Comparison of ENCODE assay signal across 27 cellular contexts in the genomic region with DNA sequence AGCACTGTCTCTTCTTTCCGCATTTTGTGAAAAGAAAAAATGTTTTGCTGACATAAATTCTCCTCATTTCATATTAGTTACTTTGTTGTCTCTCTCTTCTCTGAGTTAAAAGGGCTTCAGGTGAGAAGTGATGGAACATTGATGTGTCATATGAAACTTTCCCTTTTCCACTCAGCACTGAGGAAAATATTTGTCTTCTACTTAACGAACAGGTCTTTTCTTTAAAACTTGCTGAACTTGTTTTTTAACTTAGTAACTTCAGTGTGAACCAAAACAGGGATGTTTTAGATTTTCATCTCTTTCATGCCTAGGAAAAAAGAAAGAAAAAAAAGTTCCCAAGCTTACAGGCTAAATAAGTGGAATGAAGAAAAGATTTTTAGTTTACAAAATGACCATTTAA. TPM values are rescaled to one million over a fixed set of nuclear protein-coding genes. Genes with fewer than 3 reads are reported as not detected.
"Had no signal": no experiment of that assay in that cellular context is flagged by ENCODE, and none has a peak within 500 bp of the region (broad histone marks: within the 10 kb centered on the region; RNA-seq: fewer than 3 reads in every experiment).

No MANE protein-coding gene starts in this region.

- H3K36me3 ChIP-seq: brain microvascular endothelial cell, colonic mucosa, gastroesophageal sphincter, heart right ventricle, neural progenitor cell, suprapubic skin, upper lobe of left lung had no signal

- H3K9me3 Mint-ChIP-seq: activated T-cell treated with anti-CD3 and anti-CD28 coated beads, Interleukin-2, amount 50 U/mL, for 24 hours; central memory CD8-positive, alpha-beta T cell; naive B cell; neural progenitor cell; stimulated activated naive CD8-positive, alpha-beta T cell treated with anti-CD3 and anti-CD28 coated beads, Interleukin-15, amount 100 ng/mL, for 72 hours had no signal

- H3K9me3 ChIP-seq: colonic mucosa, gastroesophageal sphincter, heart right ventricle, mucosa of descending colon, psoas muscle, suprapubic skin, upper lobe of left lung had no signal

- H3K4me1 Mint-ChIP-seq: central memory CD8-positive, alpha-beta T cell; naive B cell; stimulated activated naive CD8-positive, alpha-beta T cell treated with anti-CD3 and anti-CD28 coated beads, Interleukin-15, amount 100 ng/mL, for 72 hours had no signal

- H3K27ac Mint-ChIP-seq: activated CD8-positive, alpha-beta T cell treated with anti-CD3 and anti-CD28 coated beads, Interleukin-2, amount 10 ng/mL, durations not matched to agents 7 days and 5 days; activated T-cell treated with anti-CD3 and anti-CD28 coated beads, Interleukin-2, amount 50 U/mL, for 24 hours; naive B cell; neural progenitor cell; stimulated activated naive CD8-positive, alpha-beta T cell treated with anti-CD3 and anti-CD28 coated beads, Interleukin-15, amount 100 ng/mL, for 72 hours; WTC11 had no signal

- DNase-seq: activated CD4-positive, alpha-beta T cell treated with anti-CD3 and anti-CD28 coated beads for 48 hours; activated CD8-positive, alpha-beta T cell treated with anti-CD3 and anti-CD28 coated beads, Interleukin-2, amount 10 ng/mL, durations not matched to agents 7 days and 5 days; activated effector memory CD4-positive, alpha-beta T cell treated with anti-CD3 and anti-CD28 coated beads, Interleukin-2, amount 50 U/mL, for 16 hours; activated naive CD4-positive, alpha-beta T cell treated with anti-CD3 and anti-CD28 coated beads, Interleukin-2, amount 50 U/mL, for 16 hours; activated T-cell treated with anti-CD3 and anti-CD28 coated beads, Interleukin-2, amount 50 U/mL, for 24 hours; aorta; brain microvascular endothelial cell; colonic mucosa; heart right ventricle; kidney glomerular epithelial cell; left ventricle myocardium superior; mucosa of descending colon; naive B cell; psoas muscle; right cardiac atrium; stimulated activated CD4-positive, alpha-beta T cell treated with anti-CD3 and anti-CD28 coated beads, Interleukin-4, amount 100 ng/mL, for 1 hour; stimulated activated naive CD8-positive, alpha-beta T cell treated with anti-CD3 and anti-CD28 coated beads, Interleukin-15, amount 100 ng/mL, for 72 hours; upper lobe of left lung had no signal

- H3K4me1 ChIP-seq: colonic mucosa, gastroesophageal sphincter, heart right ventricle, psoas muscle, suprapubic skin, upper lobe of left lung had no signal

- H3K9ac ChIP-seq: neural progenitor cell had no signal

- H3K4me3 ChIP-seq: colonic mucosa, gastroesophageal sphincter, heart right ventricle, mucosa of descending colon, neural progenitor cell, psoas muscle, skin epidermis, suprapubic skin, upper lobe of left lung had no signal

- FAIRE-seq: TTC549 had no signal

- H3K27ac ChIP-seq: brain microvascular endothelial cell, colonic mucosa, gastroesophageal sphincter, heart right ventricle, neural progenitor cell, psoas muscle, skin epidermis, suprapubic skin had no signal

- ATAC-seq: activated CD8-positive, alpha-beta T cell treated with anti-CD3 and anti-CD28 coated beads, Interleukin-2, amount 10 ng/mL, durations not matched to agents 7 days and 5 days; esophagus mucosa; gastroesophageal sphincter; heart right ventricle; left ventricle myocardium superior; mucosa of descending colon; psoas muscle; right cardiac atrium; stimulated activated naive CD8-positive, alpha-beta T cell treated with anti-CD3 and anti-CD28 coated beads, Interleukin-15, amount 100 ng/mL, for 72 hours; WTC11 had no signal

- H3K36me3 Mint-ChIP-seq: naive B cell, neural progenitor cell, WTC11 had no signal

- H3K4me3 Mint-ChIP-seq: activated CD8-positive, alpha-beta T cell treated with anti-CD3 and anti-CD28 coated beads, Interleukin-2, amount 10 ng/mL, durations not matched to agents 7 days and 5 days; activated T-cell treated with anti-CD3 and anti-CD28 coated beads, Interleukin-2, amount 50 U/mL, for 24 hours; central memory CD8-positive, alpha-beta T cell; naive B cell; neural progenitor cell; stimulated activated naive CD8-positive, alpha-beta T cell treated with anti-CD3 and anti-CD28 coated beads, Interleukin-15, amount 100 ng/mL, for 72 hours; WTC11 had no signal

RNA-seq across cellular contexts. Expression of gene TSPAN12, which starts 19.0 kb away (rescaled TPM):
- total RNA-seq: activated CD8-positive, alpha-beta T cell treated with anti-CD3 and anti-CD28 coated beads, Interleukin-2, amount 10 ng/mL, durations not matched to agents 7 days and 5 days; T-helper 2 cell treated with Interferon-gamma antibody and Interleukin-4, amounts not matched to agents 100 ng/mL and 5 ng/mL, for 36 hours had no signal
